27 cellular contexts compared by ENCODE assay signal in genomic region chr12:19200261-19200660, GRCh38.
A peak's percentile ranks its signal among the peaks of the same experiment; 100 is the strongest.
DNase-seq lines count a peak whose midpoint lies in the region; ATAC-seq and TF ChIP-seq lines count a peak whose summit lies in the region.
"Had no signal": no experiment of that assay in that cellular context is flagged by ENCODE, and none has a peak within 500 bp of the region (broad histone marks: within the 10 kb centered on the region; RNA-seq: fewer than 3 reads in every experiment).

No MANE protein-coding gene starts in this region.

- ATAC-seq in WTC11 (no peak), mucosa of descending colon (no peak)
- ATAC-seq: activated T-cell treated with anti-CD3 and anti-CD28 coated beads, Interleukin-2, amount 50 U/mL, for 72 hours; body of pancreas; HCT116; K562; naive thymus-derived CD4-positive, alpha-beta T cell; psoas muscle had no signal

- H3K27ac Mint-ChIP-seq in WTC11, result peak overlapping the region; percentile 68; the same call in 1 of the 2 replicates
- H3K27ac Mint-ChIP-seq: activated T-cell treated with anti-CD3 and anti-CD28 coated beads, Interleukin-2, amount 50 U/mL, for 72 hours; CD4-positive, alpha-beta T cell; naive thymus-derived CD4-positive, alpha-beta T cell had no signal

- no peaks in the 10 kb centered on the region for H3K36me3 ChIP-seq in mucosa of descending colon (ENCODE audit: low read depth)
- H3K36me3 ChIP-seq: left ventricle myocardium inferior, WERI-Rb-1 had no signal

- H3K9me3 Mint-ChIP-seq in WTC11, result no peaks in the 10 kb centered on the region
- H3K9me3 Mint-ChIP-seq: activated T-cell treated with anti-CD3 and anti-CD28 coated beads, Interleukin-2, amount 50 U/mL, for 72 hours; CD4-positive, alpha-beta T cell; naive thymus-derived CD4-positive, alpha-beta T cell had no signal

- H3K4me3 ChIP-seq in fibroblast of pulmonary artery (replicated peaks; ENCODE audit: low read depth, low read length), result no peak overlapping the region
- H3K4me3 ChIP-seq in mucosa of descending colon, result no peak overlapping the region
- H3K4me3 ChIP-seq: body of pancreas, K562, left ventricle myocardium inferior, psoas muscle had no signal

- H3K4me3 Mint-ChIP-seq in WTC11, result no peak overlapping the region
- H3K4me3 Mint-ChIP-seq: activated T-cell treated with anti-CD3 and anti-CD28 coated beads, Interleukin-2, amount 50 U/mL, for 72 hours; CD4-positive, alpha-beta T cell; naive thymus-derived CD4-positive, alpha-beta T cell had no signal

- DNase-seq in AG08395 (ENCODE audit: low spot score) (peak; percentile 36), HCEC 1CT (peak; percentile 58), WTC11 (ENCODE audit: low spot score) (no peak), fibroblast of pulmonary artery (ENCODE audit: low read depth) (peak; percentile 56), mucosa of descending colon (no peak), NCI-H1105 treated with DMSO at 0.1 percent for 48 hours (lab: John Stamatoyannopoulos, UW) (no peak), NCI-H510A (lab: John Stamatoyannopoulos, UW) (no peak), mucosa of gallbladder (ENCODE audit: low spot score) (no peak)
- DNase-seq: 8988T; activated CD4-positive, alpha-beta T cell treated with anti-CD3 and anti-CD28 coated beads, Interleukin-2, amount 50 U/mL, for 1 hour; activated naive CD4-positive, alpha-beta T cell; activated T-cell treated with anti-CD3 and anti-CD28 coated beads, Interleukin-2, amount 50 U/mL, for 72 hours; AML-193; body of pancreas; CD4-positive, alpha-beta T cell; DMS 273 treated with DMSO at 0.1 percent for 48 hours; left ventricle myocardium inferior; naive thymus-derived CD4-positive, alpha-beta T cell; NCI-H1436; NCI-H446; nucleus accumbens; psoas muscle; stimulated activated CD4-positive, alpha-beta T cell treated with anti-CD3 and anti-CD28 coated beads, Interleukin-15, amount 100 ng/mL, for 24 hours; stimulated activated naive CD4-positive, alpha-beta T cell treated with Interleukin-2 at 50 U/mL for 16 hours; WERI-Rb-1 had no signal

- peaks cover 56% of the 10 kb centered on the region for H3K4me1 Mint-ChIP-seq in WTC11
- H3K4me1 Mint-ChIP-seq: naive thymus-derived CD4-positive, alpha-beta T cell had no signal

- H3K36me3 Mint-ChIP-seq in WTC11, result no peaks in the 10 kb centered on the region
- H3K36me3 Mint-ChIP-seq: naive thymus-derived CD4-positive, alpha-beta T cell had no signal

- no peaks in the 10 kb centered on the region for H3K9me3 ChIP-seq in mucosa of descending colon
- H3K9me3 ChIP-seq: body of pancreas, left ventricle myocardium inferior, psoas muscle had no signal

- no peaks in the 10 kb centered on the region for H3K4me1 ChIP-seq in mucosa of descending colon (ENCODE audit: low read depth)
- H3K4me1 ChIP-seq: body of pancreas, psoas muscle had no signal

- POLR2A ChIA-PET in WTC11 (lab: Charles Lee), result interaction anchor here (0.6 to 1.1 kb wide), 2 partner anchors 9 to 58 kb away, joined by 3 to 4 read pairs; no protein-coding TSS in a partner anchor

- no peaks in the 10 kb centered on the region for H3K27me3 Mint-ChIP-seq in WTC11 (ENCODE audit: low read depth)
- H3K27me3 Mint-ChIP-seq: CD4-positive, alpha-beta T cell had no signal

- TF ChIP-seq CTCF in WTC11 (IDR thresholded peaks at IDR 0.05), result no peak
- TF ChIP-seq CTCF in fibroblast of pulmonary artery (IDR thresholded peaks at IDR 0.05; ENCODE audit: low read length, missing control alignments), result no peak
- no peak for TF ChIP-seq CTCF in mucosa of descending colon (IDR thresholded peaks at IDR 0.05)

- CTCF ChIA-PET in WTC11 (lab: Charles Lee), result interaction anchor here (1.5 kb wide), 1 partner anchor 14 kb away, joined by 9 read pairs; no protein-coding TSS in a partner anchor

- intact Hi-C loops in mucosa of descending colon (cut with DNase I, micrococcal nuclease), result no loop called here

TF ChIP-seq in WTC11, 78 proteins besides CTCF, POLR2A, EP300 and RAD21 (continues in another document):
- TF ChIP-seq FOXJ3 (CRISPR knock-in tag; IDR thresholded peaks at IDR 0.05; ENCODE audit: borderline replicate concordance) (no peak), NR2C2 (CRISPR knock-in tag; IDR thresholded peaks at IDR 0.05) (no peak), NR3C1 (CRISPR knock-in tag; conservative IDR thresholded peaks at IDR 0.05; ENCODE audit: low read depth) (no peak), EMX1 (CRISPR knock-in tag; IDR thresholded peaks at IDR 0.05) (no peak), TEAD1 (CRISPR knock-in tag; IDR thresholded peaks at IDR 0.05) (no peak), PRRX2 (CRISPR knock-in tag; IDR thresholded peaks at IDR 0.05) (no peak), ATF2 (CRISPR knock-in tag; IDR thresholded peaks at IDR 0.05; ENCODE audit: borderline replicate concordance, low read depth) (no peak), FOXP4 (CRISPR knock-in tag; IDR thresholded peaks at IDR 0.05) (no peak)
- TF ChIP-seq, protein P1, sequence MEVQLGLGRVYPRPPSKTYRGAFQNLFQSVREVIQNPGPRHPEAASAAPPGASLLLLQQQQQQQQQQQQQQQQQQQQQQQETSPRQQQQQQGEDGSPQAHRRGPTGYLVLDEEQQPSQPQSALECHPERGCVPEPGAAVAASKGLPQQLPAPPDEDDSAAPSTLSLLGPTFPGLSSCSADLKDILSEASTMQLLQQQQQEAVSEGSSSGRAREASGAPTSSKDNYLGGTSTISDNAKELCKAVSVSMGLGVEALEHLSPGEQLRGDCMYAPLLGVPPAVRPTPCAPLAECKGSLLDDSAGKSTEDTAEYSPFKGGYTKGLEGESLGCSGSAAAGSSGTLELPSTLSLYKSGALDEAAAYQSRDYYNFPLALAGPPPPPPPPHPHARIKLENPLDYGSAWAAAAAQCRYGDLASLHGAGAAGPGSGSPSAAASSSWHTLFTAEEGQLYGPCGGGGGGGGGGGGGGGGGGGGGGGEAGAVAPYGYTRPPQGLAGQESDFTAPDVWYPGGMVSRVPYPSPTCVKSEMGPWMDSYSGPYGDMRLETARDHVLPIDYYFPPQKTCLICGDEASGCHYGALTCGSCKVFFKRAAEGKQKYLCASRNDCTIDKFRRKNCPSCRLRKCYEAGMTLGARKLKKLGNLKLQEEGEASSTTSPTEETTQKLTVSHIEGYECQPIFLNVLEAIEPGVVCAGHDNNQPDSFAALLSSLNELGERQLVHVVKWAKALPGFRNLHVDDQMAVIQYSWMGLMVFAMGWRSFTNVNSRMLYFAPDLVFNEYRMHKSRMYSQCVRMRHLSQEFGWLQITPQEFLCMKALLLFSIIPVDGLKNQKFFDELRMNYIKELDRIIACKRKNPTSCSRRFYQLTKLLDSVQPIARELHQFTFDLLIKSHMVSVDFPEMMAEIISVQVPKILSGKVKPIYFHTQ (CRISPR knock-in tag; IDR thresholded peaks at IDR 0.05), result no peak
- TF ChIP-seq, protein P2, sequence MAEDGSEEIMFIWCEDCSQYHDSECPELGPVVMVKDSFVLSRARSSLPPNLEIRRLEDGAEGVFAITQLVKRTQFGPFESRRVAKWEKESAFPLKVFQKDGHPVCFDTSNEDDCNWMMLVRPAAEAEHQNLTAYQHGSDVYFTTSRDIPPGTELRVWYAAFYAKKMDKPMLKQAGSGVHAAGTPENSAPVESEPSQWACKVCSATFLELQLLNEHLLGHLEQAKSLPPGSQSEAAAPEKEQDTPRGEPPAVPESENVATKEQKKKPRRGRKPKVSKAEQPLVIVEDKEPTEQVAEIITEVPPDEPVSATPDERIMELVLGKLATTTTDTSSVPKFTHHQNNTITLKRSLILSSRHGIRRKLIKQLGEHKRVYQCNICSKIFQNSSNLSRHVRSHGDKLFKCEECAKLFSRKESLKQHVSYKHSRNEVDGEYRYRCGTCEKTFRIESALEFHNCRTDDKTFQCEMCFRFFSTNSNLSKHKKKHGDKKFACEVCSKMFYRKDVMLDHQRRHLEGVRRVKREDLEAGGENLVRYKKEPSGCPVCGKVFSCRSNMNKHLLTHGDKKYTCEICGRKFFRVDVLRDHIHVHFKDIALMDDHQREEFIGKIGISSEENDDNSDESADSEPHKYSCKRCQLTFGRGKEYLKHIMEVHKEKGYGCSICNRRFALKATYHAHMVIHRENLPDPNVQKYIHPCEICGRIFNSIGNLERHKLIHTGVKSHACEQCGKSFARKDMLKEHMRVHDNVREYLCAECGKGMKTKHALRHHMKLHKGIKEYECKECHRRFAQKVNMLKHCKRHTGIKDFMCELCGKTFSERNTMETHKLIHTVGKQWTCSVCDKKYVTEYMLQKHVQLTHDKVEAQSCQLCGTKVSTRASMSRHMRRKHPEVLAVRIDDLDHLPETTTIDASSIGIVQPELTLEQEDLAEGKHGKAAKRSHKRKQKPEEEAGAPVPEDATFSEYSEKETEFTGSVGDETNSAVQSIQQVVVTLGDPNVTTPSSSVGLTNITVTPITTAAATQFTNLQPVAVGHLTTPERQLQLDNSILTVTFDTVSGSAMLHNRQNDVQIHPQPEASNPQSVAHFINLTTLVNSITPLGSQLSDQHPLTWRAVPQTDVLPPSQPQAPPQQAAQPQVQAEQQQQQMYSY (CRISPR knock-in tag; IDR thresholded peaks at IDR 0.05), result no peak

Comparison
In these comparisons a context has a peak if more than half of its experiments do, and no peak if none do; other contexts are left out.
1. DNase-seq: peak in AG08395 (single experiment), HCEC 1CT (single experiment) and fibroblast of pulmonary artery (single experiment); none in WTC11 (single experiment), mucosa of descending colon (0 of 3), NCI-H1105 treated with DMSO at 0.1 percent for 48 hours (single experiment), NCI-H510A (single experiment) and mucosa of gallbladder (single experiment).